9 cellular contexts compared by ENCODE assay signal in the genomic region with DNA sequence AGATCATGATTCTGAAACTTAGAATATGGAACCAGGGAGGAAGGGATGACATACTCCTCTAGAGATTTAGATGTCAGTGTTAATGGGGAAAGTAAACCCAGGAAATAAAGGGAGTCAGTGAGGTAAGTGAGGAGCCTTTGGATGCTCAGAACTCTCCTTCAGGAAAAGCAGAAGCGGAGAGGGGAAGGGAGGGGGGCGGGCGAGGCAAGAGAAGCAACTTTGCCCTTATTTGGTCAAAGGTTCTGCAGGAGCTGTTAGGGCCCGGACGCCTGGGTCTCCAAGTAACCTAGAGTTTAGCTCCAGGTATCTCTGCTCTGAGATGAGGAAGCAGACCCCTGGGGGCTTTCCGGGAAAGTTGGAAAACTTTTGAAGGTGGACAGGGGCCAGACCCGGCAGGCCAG. TPM values are rescaled to one million over a fixed set of nuclear protein-coding genes. Genes with fewer than 3 reads are reported as not detected.
DNase-seq lines count a peak whose midpoint lies in the region; ATAC-seq and TF ChIP-seq lines count a peak whose summit lies in the region.
"Had no signal": no experiment of that assay in that cellular context is flagged by ENCODE, and none has a peak within 500 bp of the region (broad histone marks: within the 10 kb centered on the region; RNA-seq: fewer than 3 reads in every experiment).

No MANE protein-coding gene starts in this region.

- H3K36me3 ChIP-seq in OCI-LY7 (ENCODE audit: insufficient read depth, low read length) (peaks cover 62% of the 10 kb centered on the region), neutrophil (peaks cover 38% of the 10 kb centered on the region)
- H3K36me3 ChIP-seq in effector memory CD4-positive, alpha-beta T cell (ENCODE audit: control insufficient read depth, insufficient read depth, low read length) = peaks cover 33% of the 10 kb centered on the region

- H3K4me1 ChIP-seq in OCI-LY7 (ENCODE audit: insufficient read depth, low read length, poor library complexity, severe bottlenecking) = peaks cover 68% of the 10 kb centered on the region
- peaks cover 67% of the 10 kb centered on the region for H3K4me1 ChIP-seq in effector memory CD4-positive, alpha-beta T cell (ENCODE audit: control insufficient read depth, insufficient read depth, low read length, poor library complexity, severe bottlenecking)
- H3K4me1 ChIP-seq in neutrophil (ENCODE audit: control insufficient read depth in 1 of 2, insufficient read depth in 1 of 2, low read depth in 1 of 2, low read length in 1 of 2) = peaks cover 77 to 88% of the 10 kb centered on the region in 2 experiments

- intact Hi-C loops in OCI-LY7 (cut with micrococcal nuclease; ENCODE audit: unreplicated experiment) = loop anchor here (10.0 kb wide), 1 partner anchor 248 kb away; the partner anchor contains the start of gene ZNF594

- H3K9me3 ChIP-seq in OCI-LY7 (ENCODE audit: low read length) = no peaks in the 10 kb centered on the region
- no peaks in the 10 kb centered on the region for H3K9me3 ChIP-seq in effector memory CD4-positive, alpha-beta T cell (ENCODE audit: control insufficient read depth, low read length)
- no peaks in the 10 kb centered on the region for H3K9me3 ChIP-seq in neutrophil

- BruUV-seq in OCI-LY7 (replicated peaks; lab: Mats Ljungman, UMichigan) = no TSS peak

- CTCF ChIA-PET in OCI-LY7 (lab: Charles Lee; ENCODE audit: unreplicated experiment) = no interaction called here

- no peak for DNase-seq in OCI-LY7 (ENCODE audit: low spot score)
- DNase-seq in effector memory CD4-positive, alpha-beta T cell = no peak
- DNase-seq in EL = no peak
- no peak for DNase-seq in omental fat pad (ENCODE audit: low spot score)
- no peak for DNase-seq in amniotic stem cell (lab: John Stamatoyannopoulos, UW)

- H3K27ac ChIP-seq in OCI-LY7 (ENCODE audit: low read depth, low read length, poor library complexity, severe bottlenecking) (peak overlapping the region; percentile 99), neutrophil (peak overlapping the region; percentile 96)
- H3K27ac ChIP-seq in effector memory CD4-positive, alpha-beta T cell (ENCODE audit: insufficient read depth, low read length, poor library complexity, severe bottlenecking) = peak overlapping the region; percentile 94

- H3K27me3 ChIP-seq in effector memory CD4-positive, alpha-beta T cell (replicated peaks; ENCODE audit: control insufficient read depth, insufficient read depth, low read length, poor library complexity, severe bottlenecking) = no peaks in the 10 kb centered on the region
- no peaks in the 10 kb centered on the region for H3K27me3 ChIP-seq in neutrophil

- peak overlapping the region; percentile 97 for H3K4me2 ChIP-seq in OCI-LY7 (ENCODE audit: low read length)

- peak overlapping the region; percentile 99 for H3K4me3 ChIP-seq in GM12875 (ENCODE audit: low read depth, low read length)
- peak overlapping the region; percentile 100 for H3K4me3 ChIP-seq in OCI-LY7 (ENCODE audit: low read depth, low read length, poor library complexity, severe bottlenecking)
- H3K4me3 ChIP-seq in effector memory CD4-positive, alpha-beta T cell (ENCODE audit: insufficient read depth, low read depth, low read length, poor library complexity, severe bottlenecking) = peak overlapping the region; percentile 99
- H3K4me3 ChIP-seq in neutrophil (ENCODE audit: low read depth in 1 of 2, low read length in 1 of 2) = peak overlapping the region; percentile 99

- POLR2A ChIA-PET in OCI-LY7 (lab: Charles Lee) = interaction anchor here (0.7 to 1.5 kb wide), 3 partner anchors 20 to 157 kb away, joined by 3 to 4 read pairs (median 3); partner anchors contain the start of gene SPAG7

- TF ChIP-seq CTCF in GM12875 (IDR thresholded peaks at IDR 0.05; ENCODE audit: borderline replicate concordance, insufficient read depth, low read depth, low read length) (no peak), OCI-LY7 (conservative IDR thresholded peaks at IDR 0.05; ENCODE audit: low read length) (no peak), neutrophil (IDR thresholded peaks at IDR 0.05) (no peak), omental fat pad (IDR thresholded peaks at IDR 0.05) (no peak)

- peaks cover 58% of the 10 kb centered on the region for H3K79me2 ChIP-seq in OCI-LY7 (ENCODE audit: insufficient read depth, low read depth, low read length)

- H2AFZ ChIP-seq in OCI-LY7 (ENCODE audit: low read length) = no peak overlapping the region

- ATAC-seq in HG02623 (IDR thresholded peaks at IDR 0.05; ENCODE audit: unreplicated experiment) (no peak), omental fat pad (ENCODE audit: low FRiP score) (no peak)

- H4K20me1 ChIP-seq in OCI-LY7 (ENCODE audit: insufficient read depth, low read length) = peaks cover 19% of the 10 kb centered on the region

- no peaks in the 10 kb centered on the region for H3K9me2 ChIP-seq in OCI-LY7 (ENCODE audit: insufficient read depth, low read length)

RNA-seq across cellular contexts. Expression of gene PFN1, which starts 1.3 kb away (rescaled TPM):
- total RNA-seq in OCI-LY7 (2014; rRNA removed; shearing (Covaris generic)) = 1,053 and 1,272 TPM in 2 replicates
- 950 and 1,053 TPM in 2 replicates for total RNA-seq in OCI-LY7 (2022)
- total RNA-seq in omental fat pad = 100 to 1,000 TPM; 444 to 699 (median 616) TPM

RNA-seq across cellular contexts. Expression of gene ENO3, which starts 3.9 kb away (rescaled TPM):
- 14.6 and 24.6 TPM in 2 replicates for total RNA-seq in OCI-LY7 (2014; rRNA removed; shearing (Covaris generic))
- total RNA-seq in OCI-LY7 (2022) (79.4 and 80.4 TPM in 2 replicates), omental fat pad (1 to 10 TPM; 2.8 to 5.3 (median 3.3) TPM)

RNA-seq across cellular contexts. Expression of gene RNF167, which starts 6.9 kb away (rescaled TPM):
- 31.4 and 46.5 TPM in 2 replicates for total RNA-seq in OCI-LY7 (2014; rRNA removed; shearing (Covaris generic))
- total RNA-seq in OCI-LY7 (2022) (120 and 124 TPM in 2 replicates), omental fat pad (10 to 100 TPM; 24.5 to 34.4 (median 32.0) TPM)

RNA-seq across cellular contexts. Expression of gene SLC25A11, which starts 7.2 kb away (rescaled TPM):
- 59.6 and 80.6 TPM in 2 replicates for total RNA-seq in OCI-LY7 (2014; rRNA removed; shearing (Covaris generic))
- 66.8 and 68.2 TPM in 2 replicates for total RNA-seq in OCI-LY7 (2022)
- 10 to 100 TPM; 38.9 to 74.2 (median 47.1) TPM for total RNA-seq in omental fat pad

RNA-seq across cellular contexts. Expression of gene GP1BA, which starts 14.9 kb away (rescaled TPM):
- total RNA-seq in OCI-LY7 (2014; rRNA removed; shearing (Covaris generic)) = not detected in 2 replicates
- total RNA-seq in OCI-LY7 (2022) = not detected in 2 replicates
- not detected for total RNA-seq in omental fat pad
- total RNA-seq: activated CD8-positive, alpha-beta memory T cell treated with anti-CD3 and anti-CD28 coated beads for 36 hours had no signal
